Comparison of ENCODE assay signal across 8 cellular contexts in the genomic region with DNA sequence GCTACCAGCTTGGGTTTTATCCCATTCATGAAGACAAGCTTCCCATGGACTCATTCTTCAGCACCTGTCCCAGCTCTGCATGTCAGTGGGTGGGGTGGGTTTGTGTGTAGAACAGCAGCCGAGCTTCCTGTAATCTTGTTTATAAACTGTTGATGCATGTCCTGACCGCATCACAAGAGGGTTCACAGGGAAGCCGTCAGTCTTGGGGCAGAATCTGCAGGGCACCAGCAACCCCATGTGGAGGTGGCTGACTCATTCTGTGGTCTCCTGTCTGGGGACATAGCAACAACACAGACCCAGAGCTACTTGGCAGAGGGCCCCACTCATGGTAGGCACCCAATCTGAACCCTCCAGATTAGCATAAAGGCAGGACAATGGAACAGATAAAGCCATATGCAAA. TPM values are rescaled to one million over a fixed set of nuclear protein-coding genes. Genes with fewer than 3 reads are reported as not detected.
DNase-seq lines count a peak whose midpoint lies in the region; ATAC-seq, FAIRE-seq and TF ChIP-seq lines count a peak whose summit lies in the region.

No MANE protein-coding gene starts in this region.

- H3K27me3 ChIP-seq in fibroblast of lung (ENCODE audit: control insufficient read depth, insufficient read depth, low read length) = no peaks in the 10 kb centered on the region

- H4K20me1 ChIP-seq in fibroblast of lung (ENCODE audit: control insufficient read depth, extremely low read depth, insufficient read depth, low read length) = no peaks in the 10 kb centered on the region

- H3K4me1 ChIP-seq in fibroblast of lung (ENCODE audit: control insufficient read depth, extremely low read depth, insufficient read depth, low read length) = peaks cover 10% of the 10 kb centered on the region

- H3K9ac ChIP-seq in fibroblast of lung (ENCODE audit: insufficient read depth, low read length) = no peak overlapping the region

- peak; percentile 68 for ATAC-seq in HG02852 (IDR thresholded peaks at IDR 0.05; ENCODE audit: unreplicated experiment)

- H3K9me3 ChIP-seq in fibroblast of lung (ENCODE audit: control insufficient read depth, insufficient read depth, low read depth, low read length) = no peaks in the 10 kb centered on the region

- no peak overlapping the region for H3K4me2 ChIP-seq in fibroblast of lung (ENCODE audit: extremely low read depth, insufficient read depth, low read length)

- H3K27me3 Mint-ChIP-seq in mesothelial cell of epicardium (ENCODE audit: low read depth) = peaks cover 6% of the 10 kb centered on the region

- H3K4me3 ChIP-seq in fibroblast of lung (replicated peaks in 1 of 4; ENCODE audit: control extremely low read depth in 1 of 4, insufficient read depth in 1 of 4, low read depth in 3 of 4, low read length in 4 of 4) = no peak overlapping the region

- TF ChIP-seq CTCF in fibroblast of lung (conservative IDR thresholded peaks at IDR 0.05 in 1 of 2, IDR thresholded peaks at IDR 0.05 in 1 of 2; ENCODE audit: low read depth in 1 of 2, low read length in 2 of 2) (no peak), mesothelial cell of epicardium (IDR thresholded peaks at IDR 0.05; ENCODE audit: unreplicated experiment) (no peak)

- H3K27ac Mint-ChIP-seq in mesothelial cell of epicardium = no peak overlapping the region

- no peak overlapping the region for H3K27ac ChIP-seq in fibroblast of lung (ENCODE audit: insufficient read depth, low read length)

- DNase-seq in GM18507 (ENCODE audit: extremely low spot score, insufficient read length, low read depth) (peak; percentile 64), NCI-H226 (peak; percentile 56), fibroblast of lung (ENCODE audit: low read depth in 2 of 2) (peak; percentile 74 to 92), mesothelial cell of epicardium (ENCODE audit: low spot score in 2 of 2, unreplicated experiment in 2 of 2) (no peak), RKO (ENCODE audit: low spot score) (no peak)
- peak; percentile 73 to 83 for DNase-seq in activated CD8-positive, alpha-beta memory T cell treated with anti-CD3 and anti-CD28 coated beads for 4 hours (ENCODE audit: low read depth in 2 of 2)
- DNase-seq in stimulated activated CD4-positive, alpha-beta T cell treated with anti-CD3 and anti-CD28 coated beads, Interleukin-12 subunit alpha, Interleukin-12 subunit beta, amount 100 ng/mL, for 24 hours (ENCODE audit: low read depth in 2 of 2) = peak; percentile 52 to 66

- H3K36me3 ChIP-seq in fibroblast of lung (ENCODE audit: control insufficient read depth, insufficient read depth, low read length) = no peaks in the 10 kb centered on the region

- peaks cover 3% of the 10 kb centered on the region for H3K9me3 Mint-ChIP-seq in mesothelial cell of epicardium

- peaks cover 22% of the 10 kb centered on the region for H3K4me1 Mint-ChIP-seq in mesothelial cell of epicardium

- no peaks in the 10 kb centered on the region for H3K36me3 Mint-ChIP-seq in mesothelial cell of epicardium

- FAIRE-seq in GM18507 (lab: Jason Lieb, UNC) = peak; percentile 93

- no peak overlapping the region for H2AFZ ChIP-seq in fibroblast of lung (ENCODE audit: low read length)

- H3K4me3 Mint-ChIP-seq in mesothelial cell of epicardium = no peak overlapping the region

- no peaks in the 10 kb centered on the region for H3K79me2 ChIP-seq in fibroblast of lung (ENCODE audit: control insufficient read depth, insufficient read depth, low read length)

RNA-seq across cellular contexts. Expression of a gene that starts 35.6 kb away (rescaled TPM):
- total RNA-seq in fibroblast of lung = 8.0 and 14.4 TPM in 2 replicates
- 3.6 and 21.4 TPM in 2 replicates for polyA plus RNA-seq in fibroblast of lung
- polyA plus RNA-seq in fibroblast of lung (2012) = 4.1 and 19.2 TPM in 2 replicates
- 7.2 and 22.5 TPM in 2 replicates for polyA minus RNA-seq in fibroblast of lung (ENCODE audit: low replicate concordance)
- total RNA-seq in mesothelial cell of epicardium = 1.2 to 2.6 TPM (median 2.2 TPM) in 3 replicates

Comparison
In these comparisons a context has a peak if more than half of its experiments do, and no peak if none do; other contexts are left out.
1. DNase-seq: peak in GM18507 (single experiment), NCI-H226 (single experiment), activated CD8-positive, alpha-beta memory T cell treated with anti-CD3 and anti-CD28 coated beads for 4 hours (2 of 2), fibroblast of lung (2 of 2) and stimulated activated CD4-positive, alpha-beta T cell treated with anti-CD3 and anti-CD28 coated beads, Interleukin-12 subunit alpha, Interleukin-12 subunit beta, amount 100 ng/mL, for 24 hours (2 of 2); none in mesothelial cell of epicardium (0 of 2) and RKO (single experiment).